In genomic region chr9:32704343-32704742, GRCh38 we compare ENCODE assay signal across 19 cellular contexts.
"Had no signal": no experiment of that assay in that cellular context is flagged by ENCODE, and none has a peak within 500 bp of the region (broad histone marks: within the 10 kb centered on the region; RNA-seq: fewer than 3 reads in every experiment).

No MANE protein-coding gene starts in this region.

- H3K4me2 ChIP-seq: PC-9 had no signal

- H2AFZ ChIP-seq: PC-9 had no signal

- H3K9me3 ChIP-seq: colonic mucosa had no signal

- H3K36me3 ChIP-seq: colonic mucosa had no signal

- H3K27ac ChIP-seq: colonic mucosa, VCaP had no signal

- DNase-seq: activated CD4-positive, alpha-beta memory T cell treated with anti-CD3 and anti-CD28 coated beads for 36 hours; activated CD4-positive, alpha-beta T cell treated with anti-CD3 and anti-CD28 coated beads for 36 hours; activated CD8-positive, alpha-beta memory T cell treated with anti-CD3 and anti-CD28 coated beads for 24 hours; activated effector memory CD4-positive, alpha-beta T cell treated with anti-CD3 and anti-CD28 coated beads, Interleukin-2, amount 50 U/mL, for 16 hours; activated naive CD4-positive, alpha-beta T cell treated with Interleukin-2 at 50 U/mL for 16 hours; activated naive CD8-positive, alpha-beta T cell treated with anti-CD3 and anti-CD28 coated beads, Interleukin-2, amount 50 U/mL, for 24 hours; activated T-cell treated with anti-CD3 and anti-CD28 coated beads, Interleukin-2, amount 50 U/mL, for 4 hours; cerebellar nuclear complex; colonic mucosa; NCI-H1048; NCI-H146; NCI-H187 treated with DMSO at 0.1 percent for 48 hours; NCI-H2081 treated with DMSO at 0.1 percent for 48 hours; NCI-H446; SHP77 treated with DMSO at 0.1 percent for 48 hours; T-helper 2 cell had no signal

- ATAC-seq: activated CD4-positive, alpha-beta T cell treated with anti-CD3 and anti-CD28 coated beads for 36 hours; activated naive CD4-positive, alpha-beta T cell treated with anti-CD3 and anti-CD28 coated beads, Interleukin-2, amount 50 U/mL, for 72 hours; activated naive CD8-positive, alpha-beta T cell treated with anti-CD3 and anti-CD28 coated beads, Interleukin-2, amount 50 U/mL, for 24 hours; activated T-cell treated with anti-CD3 and anti-CD28 coated beads, Interleukin-2, amount 50 U/mL, for 4 hours had no signal

- H3K4me1 ChIP-seq: colonic mucosa had no signal

- H3K4me3 ChIP-seq: colonic mucosa, PC-9 had no signal

- H3K27me3 ChIP-seq: colonic mucosa had no signal
